20 cellular contexts compared by ENCODE assay signal in genomic region chr2:205719864-205720263, GRCh38. TPM values are rescaled to one million over a fixed set of nuclear protein-coding genes. Genes with fewer than 3 reads are reported as not detected.
A peak's percentile ranks its signal among the peaks of the same experiment; 100 is the strongest.
DNase-seq lines count a peak whose midpoint lies in the region; ATAC-seq, FAIRE-seq and TF ChIP-seq lines count a peak whose summit lies in the region.
"Had no signal": no experiment of that assay in that cellular context is flagged by ENCODE, and none has a peak within 500 bp of the region (broad histone marks: within the 10 kb centered on the region; RNA-seq: fewer than 3 reads in every experiment).

No MANE protein-coding gene starts in this region.

- H3K27ac ChIP-seq in A549 (peak overlapping the region; percentile 62 to 93), esophagus muscularis mucosa (replicated peaks in 1 of 4) (peak overlapping the region; percentile 87 to 98 (median 93)), vagina (no peak overlapping the region)
- H3K27ac ChIP-seq: SJSA1 had no signal

- peaks cover 86% of the 10 kb centered on the region for H3K4me1 Mint-ChIP-seq in neural crest cell
- H3K4me1 Mint-ChIP-seq: CD4-positive, CD25-positive, alpha-beta regulatory T cell had no signal

- H3K36me3 Mint-ChIP-seq in neural crest cell (ENCODE audit: low read depth): peaks cover 26% of the 10 kb centered on the region
- H3K36me3 Mint-ChIP-seq: CD4-positive, CD25-positive, alpha-beta regulatory T cell had no signal

- H3K9ac ChIP-seq in Loucy (ENCODE audit: low read depth, low read length, poor library complexity, severe bottlenecking): no peak overlapping the region

- no peaks in the 10 kb centered on the region for H3K27me3 ChIP-seq in Loucy (ENCODE audit: insufficient read depth, low read length, poor library complexity, severe bottlenecking)
- no peaks in the 10 kb centered on the region for H3K27me3 ChIP-seq in esophagus muscularis mucosa
- H3K27me3 ChIP-seq in vagina: no peaks in the 10 kb centered on the region
- H3K27me3 ChIP-seq: SJSA1 had no signal

- no peaks in the 10 kb centered on the region for H3K79me2 ChIP-seq in Loucy (ENCODE audit: insufficient read depth, low read length)

- peak overlapping the region; percentile 22; the same call in 1 of the 2 replicates for H2AFZ ChIP-seq in Loucy (ENCODE audit: low read length)

- no peaks in the 10 kb centered on the region for H3K9me3 Mint-ChIP-seq in neural crest cell
- H3K9me3 Mint-ChIP-seq: CD4-positive, CD25-positive, alpha-beta regulatory T cell had no signal

- peaks cover 4% of the 10 kb centered on the region for H3K27me3 Mint-ChIP-seq in neural crest cell (ENCODE audit: low read depth)

- H3K4me1 ChIP-seq in A549 (peaks cover 89% of the 10 kb centered on the region), Loucy (ENCODE audit: insufficient read depth, low read length, poor library complexity, severe bottlenecking) (no peaks in the 10 kb centered on the region), esophagus muscularis mucosa (peaks cover 5 to 100% (median 100%) of the 10 kb centered on the region in 4 donors), vagina (peaks cover 5% of the 10 kb centered on the region)

- H3K4me3 ChIP-seq in A549 (no peak overlapping the region), Loucy (ENCODE audit: low read length, poor library complexity, severe bottlenecking) (no peak overlapping the region), esophagus muscularis mucosa (no peak overlapping the region), vagina (no peak overlapping the region)
- H3K4me3 ChIP-seq: GM12878, SJSA1 had no signal

- no peak for FAIRE-seq in A549 (lab: Jason Lieb, UNC)
- FAIRE-seq: GM12878, GM18507 had no signal

- peak overlapping the region; percentile 52; the same call in 2 of the 3 replicates for H3K4me2 ChIP-seq in A549
- no peak overlapping the region for H3K4me2 ChIP-seq in Loucy (ENCODE audit: low read depth, low read length, poor library complexity, severe bottlenecking)

- intact Hi-C loops in esophagus muscularis mucosa (cut with DNase I): no loop called here
- intact Hi-C loops in vagina (cut with DNase I): no loop called here

- TF ChIP-seq POLR2A in A549 (IDR thresholded peaks at IDR 0.05; ENCODE audit: low read length) (no peak), esophagus muscularis mucosa (IDR thresholded peaks at IDR 0.05; ENCODE audit: low read depth) (no peak), vagina (IDR thresholded peaks at IDR 0.05) (no peak)

- TF ChIP-seq CTCF in A549 (IDR thresholded peaks at IDR 0.05) (no peak), Loucy (conservative IDR thresholded peaks at IDR 0.05; ENCODE audit: low read length) (no peak), esophagus muscularis mucosa (IDR thresholded peaks at IDR 0.05) (no peak), neural crest cell (conservative IDR thresholded peaks at IDR 0.05) (no peak), vagina (IDR thresholded peaks at IDR 0.05) (no peak)

- ATAC-seq in A549 (no peak), GM19351 (IDR thresholded peaks at IDR 0.05; ENCODE audit: unreplicated experiment) (no peak), HG03565 (IDR thresholded peaks at IDR 0.05; ENCODE audit: unreplicated experiment) (no peak)
- ATAC-seq: GM12878, HCT116 had no signal

- H3K9me2 ChIP-seq in Loucy (replicated peaks; ENCODE audit: low read depth, low read length): no peaks in the 10 kb centered on the region

- WGBS in A549 (ENCODE audit: missing lambda C conversion rate): 86% methylated on average over 4 of the region's 4 CpGs
- 62% methylated on average over 4 of the region's 4 CpGs for WGBS in esophagus muscularis mucosa

- peak overlapping the region; percentile 66 for H3K4me3 Mint-ChIP-seq in neural crest cell
- H3K4me3 Mint-ChIP-seq: CD4-positive, CD25-positive, alpha-beta regulatory T cell had no signal

- H3K36me3 ChIP-seq in Loucy (ENCODE audit: insufficient read depth, low read length) (no peaks in the 10 kb centered on the region), esophagus muscularis mucosa (peaks cover 0 to 49% (median 27%) of the 10 kb centered on the region in 4 donors), vagina (peaks cover 0 to 8% of the 10 kb centered on the region in 2 donors)
- H3K36me3 ChIP-seq: SJSA1 had no signal

- no peak for TF ChIP-seq RAD21 in A549 (conservative IDR thresholded peaks at IDR 0.05 in 1 of 2, IDR thresholded peaks at IDR 0.05 in 1 of 2)

- POLR2A ChIA-PET in A549 (lab: Yijun Ruan, JAX): interaction anchor here (0.6 to 1.9 kb wide), 2 partner anchors 24 to 37 kb away, joined by 3 to 6 read pairs; partner anchors contain the start of gene NRP2

- H3F3A ChIP-seq in Loucy (ENCODE audit: low read depth): no peaks in the 10 kb centered on the region

- H3K9me3 ChIP-seq in A549 (no peaks in the 10 kb centered on the region), Loucy (ENCODE audit: insufficient read depth, low read depth, low read length) (no peaks in the 10 kb centered on the region), esophagus muscularis mucosa (no peaks in the 10 kb centered on the region), vagina (no peaks in the 10 kb centered on the region)
- H3K9me3 ChIP-seq: SJSA1 had no signal

- TF ChIP-seq EP300 in A549 (IDR thresholded peaks at IDR 0.05): no peak
- TF ChIP-seq EP300 in esophagus muscularis mucosa (IDR thresholded peaks at IDR 0.05): no peak

- DNase-seq in A549 (ENCODE audit: low read depth in 1 of 2, low spot score in 1 of 2): no peak
- DNase-seq in esophagus muscularis mucosa (ENCODE audit: extremely low spot score): no peak
- DNase-seq in neural crest cell (ENCODE audit: low read depth, low spot score): no peak
- no peak for DNase-seq in kidney glomerular epithelial cell (lab: John Stamatoyannopoulos, UW)
- DNase-seq in vagina (ENCODE audit: extremely low spot score in 2 of 2): no peak
- DNase-seq: ACHN; CD4-positive, CD25-positive, alpha-beta regulatory T cell; DMS79; KG1; NCI-H1092 treated with DMSO at 0.1 percent for 48 hours; NCI-H1694 treated with DMSO at 0.1 percent for 48 hours; NCI-H446 treated with DMSO at 0.1 percent for 48 hours; RPMI8226 had no signal

- H4K20me1 ChIP-seq in Loucy (ENCODE audit: insufficient read depth, low read length, poor library complexity, severe bottlenecking): no peaks in the 10 kb centered on the region

- CTCF ChIA-PET in A549 (lab: Yijun Ruan, JAX): interaction anchor here (0.6 to 2.6 kb wide), 14 partner anchors 11 to 1886 kb away, joined by 3 to 18 read pairs (median 4); no protein-coding TSS in a partner anchor

- H3K27ac Mint-ChIP-seq in neural crest cell (ENCODE audit: unreplicated experiment): no peak overlapping the region
- H3K27ac Mint-ChIP-seq: CD4-positive, CD25-positive, alpha-beta regulatory T cell had no signal

TF ChIP-seq in A549, 52 proteins besides CTCF, POLR2A, EP300 and RAD21:
- TF ChIP-seq NPAS2 (CRISPR knock-in tag; IDR thresholded peaks at IDR 0.05; ENCODE audit: borderline replicate concordance) (no peak), BCL3 (IDR thresholded peaks at IDR 0.05) (no peak), CEBPB (IDR thresholded peaks at IDR 0.05) (no peak), HEYL (CRISPR knock-in tag; IDR thresholded peaks at IDR 0.05) (no peak), HOXB13 (CRISPR knock-in tag; IDR thresholded peaks at IDR 0.05; ENCODE audit: low read depth) (no peak), MYC (IDR thresholded peaks at IDR 0.05; ENCODE audit: borderline replicate concordance, low read length) (no peak), ZSCAN20 (CRISPR knock-in tag; IDR thresholded peaks at IDR 0.05) (no peak), JUNB (IDR thresholded peaks at IDR 0.05) (no peak), RNF2 (IDR thresholded peaks at IDR 0.05; ENCODE audit: borderline replicate concordance, low read depth) (no peak), ZFP36 (IDR thresholded peaks at IDR 0.05; ENCODE audit: borderline replicate concordance, partially characterized antibody) (no peak), ZNF302 (CRISPR knock-in tag; IDR thresholded peaks at IDR 0.05) (no peak), EHMT2 (IDR thresholded peaks at IDR 0.05; ENCODE audit: low read depth) (no peak), NR3C1 (IDR thresholded peaks at IDR 0.05) (no peak), KDM5A (IDR thresholded peaks at IDR 0.05) (no peak), SMC3 (IDR thresholded peaks at IDR 0.05) (no peak), MAFK (IDR thresholded peaks at IDR 0.05; ENCODE audit: partially characterized antibody) (no peak), NFE2L2 (conservative IDR thresholded peaks at IDR 0.05; ENCODE audit: low read length) (no peak), BHLHE40 (IDR thresholded peaks at IDR 0.05; ENCODE audit: low read depth, low read length) (no peak), MAX (IDR thresholded peaks at IDR 0.05) (no peak), USF2 (IDR thresholded peaks at IDR 0.05) (no peak)
TF ChIP-seq in A549: peak in this region for 0.

RNA-seq across cellular contexts. Expression of gene NRP2, which starts 37.6 kb away (rescaled TPM):
- polyA plus RNA-seq in A549 (2011; rRNA removed): 144 and 154 TPM in 2 replicates
- 37.9 and 48.1 TPM in 2 replicates for polyA plus RNA-seq in A549 (2012; cell fraction: cytosol; rRNA removed)
- polyA plus RNA-seq in A549 (2012; cell fraction: nucleus; rRNA removed): 111 and 112 TPM in 2 replicates
- polyA plus RNA-seq in A549 (2017; fragmentation: RNase III; extraction: RNeasy Plus Mini Kit Qiagen cat#74134 plus additional on column Dnase treatment): 125 to 187 TPM (median 159 TPM) in 3 replicates
- polyA minus RNA-seq in A549 (2011; rRNA and poly(A)+ RNA removed): 199 and 240 TPM in 2 replicates
- total RNA-seq in esophagus muscularis mucosa: 100 to 1,000 TPM; 195 to 440 (median 314) TPM
- 90.3 and 93.5 TPM in 2 replicates for total RNA-seq in neural crest cell
- 65.6 TPM for total RNA-seq in vagina
- total RNA-seq: CD4-positive, CD25-positive, alpha-beta regulatory T cell had no signal
